26 cellular contexts compared by ENCODE assay signal in the genomic region with DNA sequence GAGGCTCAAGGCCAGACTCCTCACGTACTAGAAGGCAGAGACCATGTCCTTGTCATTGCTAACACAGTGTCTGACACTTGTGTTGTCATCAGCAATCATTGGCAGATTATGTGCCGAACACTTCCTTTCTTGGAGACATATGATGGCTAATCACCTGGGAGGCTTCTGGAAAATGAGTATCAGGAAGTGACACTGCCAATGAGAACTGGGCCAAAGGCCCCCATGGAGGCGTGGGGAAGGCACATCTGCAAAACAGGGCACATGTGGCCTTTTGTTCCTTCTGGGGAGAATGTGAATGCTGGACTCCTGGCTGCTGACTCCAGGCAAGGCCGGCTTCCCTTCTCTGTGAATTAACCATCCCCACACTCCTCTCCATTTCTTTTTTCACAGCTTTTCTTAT. TPM values are rescaled to one million over a fixed set of nuclear protein-coding genes. Genes with fewer than 3 reads are reported as not detected.
"Had no signal": no experiment of that assay in that cellular context is flagged by ENCODE, and none has a peak within 500 bp of the region (broad histone marks: within the 10 kb centered on the region; RNA-seq: fewer than 3 reads in every experiment).

No MANE protein-coding gene starts in this region.

- H3K4me1 ChIP-seq: ascending aorta, body of pancreas had no signal

- H3K27me3 ChIP-seq: ascending aorta, body of pancreas had no signal

- H3K4me2 ChIP-seq: KMS-11 had no signal

- H3K27ac ChIP-seq: ascending aorta, body of pancreas, KMS-11 had no signal

- H3K4me1 Mint-ChIP-seq: activated B cell treated with CpG ODN at 0.5 μM for 24 hours; activated naive CD8-positive, alpha-beta T cell treated with anti-CD3 and anti-CD28 coated beads, Interleukin-2, amount 50 U/mL, for 24 hours; T-helper 17 cell had no signal

- H3K9me3 Mint-ChIP-seq: activated B cell treated with CpG ODN at 0.5 μM for 24 hours; activated CD4-positive, alpha-beta memory T cell treated with anti-CD3 and anti-CD28 coated beads for 36 hours; activated CD4-positive, alpha-beta T cell treated with anti-CD3 and anti-CD28 coated beads, Interleukin-2, amount 10 ng/mL, durations not matched to agents 7 days and 5 days; activated naive CD8-positive, alpha-beta T cell treated with anti-CD3 and anti-CD28 coated beads, Interleukin-2, amount 50 U/mL, for 24 hours; activated T-cell treated with anti-CD3 and anti-CD28 coated beads, Interleukin-2, amount 50 U/mL, for 4 hours had no signal

- H3K27me3 Mint-ChIP-seq: activated B cell treated with CpG ODN at 0.5 μM for 24 hours had no signal

- H3K9me3 ChIP-seq: ascending aorta, body of pancreas had no signal

- H3K4me3 ChIP-seq: ascending aorta, body of pancreas had no signal

- ATAC-seq: activated naive CD4-positive, alpha-beta T cell treated with anti-CD3 and anti-CD28 coated beads, Interleukin-2, amount 50 U/mL, for 72 hours; activated naive CD8-positive, alpha-beta T cell treated with anti-CD3 and anti-CD28 coated beads, Interleukin-2, amount 50 U/mL, for 24 hours; activated T-cell treated with anti-CD3 and anti-CD28 coated beads, Interleukin-2, amount 50 U/mL, for 4 hours; body of pancreas; T-helper 17 cell had no signal

- H3K9ac ChIP-seq: KMS-11 had no signal

- H3K27ac Mint-ChIP-seq: activated B cell treated with CpG ODN at 0.5 μM for 24 hours; activated CD4-positive, alpha-beta memory T cell treated with anti-CD3 and anti-CD28 coated beads for 36 hours; activated CD4-positive, alpha-beta T cell treated with anti-CD3 and anti-CD28 coated beads, Interleukin-2, amount 10 ng/mL, durations not matched to agents 7 days and 5 days; activated naive CD8-positive, alpha-beta T cell treated with anti-CD3 and anti-CD28 coated beads, Interleukin-2, amount 50 U/mL, for 24 hours; T-helper 17 cell had no signal

- DNase-seq: activated B cell treated with CpG ODN at 0.5 μM for 24 hours; activated CD4-positive, alpha-beta memory T cell treated with anti-CD3 and anti-CD28 coated beads for 36 hours; activated CD4-positive, alpha-beta T cell treated with anti-CD3 and anti-CD28 coated beads, Interleukin-2, amount 10 ng/mL, durations not matched to agents 7 days and 5 days; activated CD8-positive, alpha-beta memory T cell treated with anti-CD3 and anti-CD28 coated beads for 24 hours; activated effector memory CD4-positive, alpha-beta T cell treated with anti-CD3 and anti-CD28 coated beads, Interleukin-2, amount 50 U/mL, for 16 hours; activated naive CD4-positive, alpha-beta T cell treated with Interleukin-2 at 50 U/mL for 16 hours; activated naive CD8-positive, alpha-beta T cell treated with anti-CD3 and anti-CD28 coated beads, Interleukin-2, amount 50 U/mL, for 24 hours; activated T-cell treated with anti-CD3 and anti-CD28 coated beads, Interleukin-2, amount 50 U/mL, for 4 hours; amniotic stem cell; body of pancreas; NCI-H1092; NCI-H1417; NCI-H2029; NCI-H2107; NCI-H2171 treated with DMSO at 0.1 percent for 48 hours; NCI-H226; NCI-H526 treated with DMSO at 0.1 percent for 48 hours; NCI-H82; SIG-M5; T-helper 17 cell; T-helper 9 cell had no signal

- H3K36me3 Mint-ChIP-seq: activated CD4-positive, alpha-beta memory T cell treated with anti-CD3 and anti-CD28 coated beads for 36 hours; activated naive CD4-positive, alpha-beta T cell treated with anti-CD3 and anti-CD28 coated beads, Interleukin-2, amount 50 U/mL, for 72 hours had no signal

- H3K4me3 Mint-ChIP-seq: activated B cell treated with CpG ODN at 0.5 μM for 24 hours; activated CD4-positive, alpha-beta memory T cell treated with anti-CD3 and anti-CD28 coated beads for 36 hours; activated CD4-positive, alpha-beta T cell treated with anti-CD3 and anti-CD28 coated beads, Interleukin-2, amount 10 ng/mL, durations not matched to agents 7 days and 5 days; activated naive CD8-positive, alpha-beta T cell treated with anti-CD3 and anti-CD28 coated beads, Interleukin-2, amount 50 U/mL, for 24 hours; activated T-cell treated with anti-CD3 and anti-CD28 coated beads, Interleukin-2, amount 50 U/mL, for 4 hours; T-helper 17 cell had no signal

RNA-seq across cellular contexts. Expression of a gene that starts 6.9 kb away (rescaled TPM):
- total RNA-seq: MCF 10A, RPMI7951 had no signal
